ENCODE assay signal across 8 cellular contexts in the genomic region with DNA sequence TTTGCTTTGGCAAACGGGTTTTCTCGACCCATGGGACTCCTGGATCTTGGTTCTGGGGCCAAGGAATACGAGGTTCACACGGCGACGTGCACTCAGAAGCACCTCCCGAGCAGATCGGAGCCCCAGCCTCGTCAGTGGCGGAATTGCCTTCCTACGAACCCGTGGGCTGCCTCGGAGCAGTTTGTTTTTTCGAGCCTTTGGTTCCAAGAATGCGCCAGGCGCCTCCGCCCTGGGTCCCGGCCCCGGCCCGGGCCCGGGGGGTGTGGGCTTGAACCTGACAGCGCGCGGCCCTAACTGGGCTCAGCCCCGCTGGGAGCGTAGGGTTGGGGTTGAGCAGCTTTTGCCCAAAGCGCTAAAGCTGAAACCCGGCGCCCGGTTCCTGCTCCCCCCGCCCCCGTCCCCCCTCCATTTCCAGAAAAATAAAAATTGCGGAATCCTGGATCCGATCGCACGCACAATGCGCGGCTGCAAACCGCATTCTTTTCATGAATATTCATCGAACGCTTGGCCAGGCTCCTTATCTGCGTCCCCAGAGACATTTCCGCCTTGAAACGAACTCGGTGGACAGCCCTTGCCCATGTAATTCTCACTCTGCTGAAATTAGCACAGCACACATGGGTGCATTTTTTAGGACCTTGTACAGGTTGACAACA. TPM values are rescaled to one million over a fixed set of nuclear protein-coding genes. Genes with fewer than 3 reads are reported as not detected.
DNase-seq lines count a peak whose midpoint lies in the region; ATAC-seq and TF ChIP-seq lines count a peak whose summit lies in the region.

No MANE protein-coding gene starts in this region.

- intact Hi-C loops in transverse colon (cut with DNase I; ENCODE audit: low total_unique reads): no loop called here

- peak overlapping the region; percentile 27 to 77 for H3K4ac ChIP-seq in mesenchymal stem cell (ENCODE audit: low read depth in 1 of 2, low read length in 2 of 2)

- H3K36me3 ChIP-seq in HEK293 (ENCODE audit: control insufficient read depth in 2 of 2, insufficient read depth in 1 of 2, low read length in 2 of 2) (peaks cover 11 to 14% of the 10 kb centered on the region in 2 experiments; a peak in 2 of 3 replicates), mesenchymal stem cell (ENCODE audit: control insufficient read depth in 1 of 2, insufficient read depth in 2 of 2, low read depth in 1 of 2, low read length in 2 of 2) (peaks cover 4 to 36% of the 10 kb centered on the region in 2 experiments), transverse colon (no peaks in the 10 kb centered on the region)

- H3K9me3 ChIP-seq in HEK293 (ENCODE audit: control insufficient read depth, insufficient read depth, low read depth, low read length): no peaks in the 10 kb centered on the region
- no peaks in the 10 kb centered on the region for H3K9me3 ChIP-seq in mesenchymal stem cell (ENCODE audit: control insufficient read depth, low read length)
- no peaks in the 10 kb centered on the region for H3K9me3 ChIP-seq in transverse colon

- H2BK5ac ChIP-seq in mesenchymal stem cell (ENCODE audit: low read depth, low read length, poor library complexity, severe bottlenecking): peak overlapping the region; percentile 63

- 1% methylated on average over 45 of the region's 45 CpGs for WGBS in mesenchymal stem cell
- 0% methylated on average over 45 of the region's 45 CpGs; no CpG with 5 or more reads in 1 of the 2 donors for WGBS in transverse colon (ENCODE audit: low coverage in 1 of 2), 2 donors

- in situ Hi-C loops in transverse colon (cut with MboI; ENCODE audit: low pct_ligation_motif_present in 1 of 4, low pct_unique_long_range_greater_than_20kb in 1 of 4, low sequenced_read_pairs in 3 of 4): loop anchor here in 3 of 4 donors (10.0 kb wide), 3 partner anchors 1076 to 1096 kb away; no protein-coding TSS in a partner anchor

- peak overlapping the region; percentile 84 to 97 for H3K18ac ChIP-seq in mesenchymal stem cell (ENCODE audit: low read depth in 1 of 2, low read length in 2 of 2)

- DNase-seq in NCI-H2081 (lab: John Stamatoyannopoulos, UW): peak; percentile 49 to 75
- DNase-seq in NCI-H2081 treated with DMSO at 0.1 percent for 48 hours (lab: John Stamatoyannopoulos, UW): no peak
- peak; percentile 55 for DNase-seq in NOMO-1 treated with DMSO at 0.1 percent for 48 hours (lab: John Stamatoyannopoulos, UW; ENCODE audit: unreplicated experiment)
- peak; percentile 47 for DNase-seq in dermis blood vessel endothelial cell
- peak; percentile 84 for DNase-seq in mesenchymal stem cell
- DNase-seq in transverse colon: peak; percentile 43

- no peak overlapping the region for H2AK5ac ChIP-seq in mesenchymal stem cell (ENCODE audit: low read length, severe bottlenecking)

- CTCF ChIA-PET in HEK293 (lab: Yijun Ruan, JAX): interaction anchor here (1.2 to 2.7 kb wide), 2 partner anchors 7 to 160 kb away, joined by 4 to 9 read pairs; no protein-coding TSS in a partner anchor

- H2AFZ ChIP-seq in mesenchymal stem cell (ENCODE audit: low read depth, low read length): peak overlapping the region; percentile 8

- H4K91ac ChIP-seq in mesenchymal stem cell (ENCODE audit: low read length): peak overlapping the region; percentile 81

- peak overlapping the region; percentile 97 for H3K27ac ChIP-seq in HEK293 (ENCODE audit: extremely low read depth, low read depth, low read length)
- peak overlapping the region; percentile 77 for H3K27ac ChIP-seq in mesenchymal stem cell (ENCODE audit: low read length, poor library complexity, severe bottlenecking)
- peak overlapping the region; percentile 47 to 70 (median 66) for H3K27ac ChIP-seq in transverse colon

- TF ChIP-seq CTCF in HEK293 (tag by site-specific recombination; IDR thresholded peaks at IDR 0.05) (no peak), transverse colon (IDR thresholded peaks at IDR 0.05) (no peak)

- TF ChIP-seq POLR2A in transverse colon (IDR thresholded peaks at IDR 0.05): no peak

- H4K8ac ChIP-seq in mesenchymal stem cell (ENCODE audit: low read length): peak overlapping the region; percentile 59

- H2BK12ac ChIP-seq in mesenchymal stem cell (ENCODE audit: low read length in 2 of 2): no peak overlapping the region

- TF ChIP-seq EP300 in transverse colon (IDR thresholded peaks at IDR 0.05; ENCODE audit: low read depth): no peak

- H3K4me1 ChIP-seq in HEK293 (ENCODE audit: control insufficient read depth, insufficient read depth, low read length) (peaks cover 37% of the 10 kb centered on the region), mesenchymal stem cell (ENCODE audit: control insufficient read depth, insufficient read depth, low read depth, low read length) (peaks cover 9% of the 10 kb centered on the region), transverse colon (peaks cover 0 to 25% (median 20%) of the 10 kb centered on the region in 4 donors)

- H3K79me1 ChIP-seq in mesenchymal stem cell (replicated peaks; ENCODE audit: low read length, poor library complexity, severe bottlenecking): peaks cover 2% of the 10 kb centered on the region

- ATAC-seq in GM18858 (IDR thresholded peaks at IDR 0.05; ENCODE audit: unreplicated experiment): no peak

- H3K27me3 ChIP-seq in mesenchymal stem cell (ENCODE audit: control insufficient read depth in 1 of 2, insufficient read depth in 1 of 2, low read length in 2 of 2) (no peaks in the 10 kb centered on the region), transverse colon (peaks cover 39% of the 10 kb centered on the region)

- H3K14ac ChIP-seq in mesenchymal stem cell (ENCODE audit: low read length in 2 of 2): peak overlapping the region in 1 of 2 experiments; percentile 45

- H3K9ac ChIP-seq in mesenchymal stem cell (ENCODE audit: low read length): peak overlapping the region; percentile 97

- H2BK120ac ChIP-seq in mesenchymal stem cell (ENCODE audit: low read depth, low read length): peak overlapping the region; percentile 76

- POLR2A ChIA-PET in HEK293 (lab: Yijun Ruan, JAX): interaction anchor here (0.6 to 3.1 kb wide), 8 partner anchors 23 to 184 kb away, joined by 3 to 15 read pairs (median 3); no protein-coding TSS in a partner anchor

- H2BK15ac ChIP-seq in mesenchymal stem cell (ENCODE audit: low read depth, poor library complexity, severe bottlenecking): no peak overlapping the region

- peak overlapping the region; percentile 89 for H3K4me3 ChIP-seq in HEK293 (ENCODE audit: low read depth, low read length)
- peak overlapping the region; percentile 86 to 92 for H3K4me3 ChIP-seq in mesenchymal stem cell (ENCODE audit: insufficient read depth in 1 of 2, low read depth in 1 of 2, low read length in 2 of 2)
- H3K4me3 ChIP-seq in transverse colon: peak overlapping the region; percentile 47 to 64 (median 50)

- peak overlapping the region in 1 of 2 experiments; percentile 7 for H3K23ac ChIP-seq in mesenchymal stem cell (ENCODE audit: low read length in 2 of 2)

- peak overlapping the region; percentile 70 for H3K4me2 ChIP-seq in mesenchymal stem cell (ENCODE audit: low read length, poor library complexity, severe bottlenecking)

TF ChIP-seq in HEK293, 187 proteins besides CTCF, POLR2A, EP300 and RAD21 (continues in another document):
- TF ChIP-seq ZNF239 (tag by site-specific recombination; IDR thresholded peaks at IDR 0.05) (no peak), ZNF701 (tag by site-specific recombination; IDR thresholded peaks at IDR 0.05) (no peak), ZNF426 (tag by site-specific recombination; IDR thresholded peaks at IDR 0.05) (no peak), ZNF350 (tag by site-specific recombination; IDR thresholded peaks at IDR 0.05) (no peak), ZNF837 (tag by site-specific recombination; IDR thresholded peaks at IDR 0.05) (no peak), ZFP69B (tag by site-specific recombination; IDR thresholded peaks at IDR 0.05) (0 out of 2 replicates have a peak, but pooled peaks have one; percentile 6), KLF10 (tag by site-specific recombination; IDR thresholded peaks at IDR 0.05) (no peak), TRIM28 (IDR thresholded peaks at IDR 0.05; ENCODE audit: borderline replicate concordance, low read length) (no peak)
- TF ChIP-seq, protein P1, sequence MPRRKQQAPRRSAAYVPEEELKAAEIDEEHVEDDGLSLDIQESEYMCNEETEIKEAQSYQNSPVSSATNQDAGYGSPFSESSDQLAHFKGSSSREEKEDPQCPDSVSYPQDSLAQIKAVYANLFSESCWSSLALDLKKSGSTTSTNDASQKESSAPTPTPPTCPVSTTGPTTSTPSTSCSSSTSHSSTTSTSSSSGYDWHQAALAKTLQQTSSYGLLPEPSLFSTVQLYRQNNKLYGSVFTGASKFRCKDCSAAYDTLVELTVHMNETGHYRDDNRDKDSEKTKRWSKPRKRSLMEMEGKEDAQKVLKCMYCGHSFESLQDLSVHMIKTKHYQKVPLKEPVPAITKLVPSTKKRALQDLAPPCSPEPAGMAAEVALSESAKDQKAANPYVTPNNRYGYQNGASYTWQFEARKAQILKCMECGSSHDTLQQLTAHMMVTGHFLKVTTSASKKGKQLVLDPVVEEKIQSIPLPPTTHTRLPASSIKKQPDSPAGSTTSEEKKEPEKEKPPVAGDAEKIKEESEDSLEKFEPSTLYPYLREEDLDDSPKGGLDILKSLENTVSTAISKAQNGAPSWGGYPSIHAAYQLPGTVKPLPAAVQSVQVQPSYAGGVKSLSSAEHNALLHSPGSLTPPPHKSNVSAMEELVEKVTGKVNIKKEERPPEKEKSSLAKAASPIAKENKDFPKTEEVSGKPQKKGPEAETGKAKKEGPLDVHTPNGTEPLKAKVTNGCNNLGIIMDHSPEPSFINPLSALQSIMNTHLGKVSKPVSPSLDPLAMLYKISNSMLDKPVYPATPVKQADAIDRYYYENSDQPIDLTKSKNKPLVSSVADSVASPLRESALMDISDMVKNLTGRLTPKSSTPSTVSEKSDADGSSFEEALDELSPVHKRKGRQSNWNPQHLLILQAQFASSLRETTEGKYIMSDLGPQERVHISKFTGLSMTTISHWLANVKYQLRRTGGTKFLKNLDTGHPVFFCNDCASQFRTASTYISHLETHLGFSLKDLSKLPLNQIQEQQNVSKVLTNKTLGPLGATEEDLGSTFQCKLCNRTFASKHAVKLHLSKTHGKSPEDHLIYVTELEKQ (tag by site-specific recombination; IDR thresholded peaks at IDR 0.05; ENCODE audit: borderline replicate concordance): no peak

RNA-seq across cellular contexts. Expression of a gene that starts 1.0 kb away (rescaled TPM):
- 4.4 and 9.3 TPM in 2 replicates for total RNA-seq in dermis blood vessel endothelial cell
- 308 TPM for polyA plus RNA-seq in mesenchymal stem cell (2013, experiment 1 of 2)
- polyA plus RNA-seq in mesenchymal stem cell (2013, experiment 2 of 2): 322 TPM
- total RNA-seq in transverse colon: 10 to 100 TPM in 2 of 4 donors, 1 to 10 TPM in 2; 1.5 to 36.4 (median 9.2) TPM
